Comparison of ENCODE assay signal across 8 cellular contexts in genomic region chr19:42219812-42220750, GRCh38. TPM values are rescaled to one million over a fixed set of nuclear protein-coding genes. Genes with fewer than 3 reads are reported as not detected.
DNase-seq lines count a peak whose midpoint lies in the region; ATAC-seq and TF ChIP-seq lines count a peak whose summit lies in the region.

Gene ZNF526, plus strand, starts transcription at chr19:42220312. Its CDS starts 4,092 bp downstream, at chr19:42224404.

- no peaks in the 10 kb centered on the region for H3K27me3 Mint-ChIP-seq in activated naive CD4-positive, alpha-beta T cell treated with anti-CD3 and anti-CD28 coated beads, Interleukin-2, amount 50 U/mL, for 24 hours

- H3K27ac Mint-ChIP-seq in activated naive CD4-positive, alpha-beta T cell treated with anti-CD3 and anti-CD28 coated beads, Interleukin-2, amount 50 U/mL, for 24 hours: peak within 1 kb of the TSS; percentile 97

- CTCF ChIA-PET in GM10248 (lab: Yijun Ruan, JAX): interaction anchor here (1.1 to 1.7 kb wide), 6 partner anchors 10 to 89 kb away, joined by 3 to 5 read pairs (median 4); no protein-coding TSS in a partner anchor

- peak; percentile 69 for ATAC-seq in HG02623 (IDR thresholded peaks at IDR 0.05; ENCODE audit: unreplicated experiment)

- DNase-seq in GM10248 (ENCODE audit: extremely low spot score) (peak; percentile 99), NCI-H1105 (lab: John Stamatoyannopoulos, UW) (peak; percentile 97), SKM-1 (lab: John Stamatoyannopoulos, UW; ENCODE audit: unreplicated experiment) (peak; percentile 55), glomerular endothelial cell (ENCODE audit: extremely low read depth, low read depth, low spot score) (peak; percentile 79), occipital lobe (lab: John Stamatoyannopoulos, UW) (peak; percentile 96)

- POLR2A ChIA-PET in GM10248 (lab: Yijun Ruan, JAX): no interaction called here

- peak within 1 kb of the TSS; percentile 75 for H3K27ac ChIP-seq in temporal lobe (ENCODE audit: low read depth, low read length)

- H3K9me3 Mint-ChIP-seq in activated naive CD4-positive, alpha-beta T cell treated with anti-CD3 and anti-CD28 coated beads, Interleukin-2, amount 50 U/mL, for 24 hours: no peaks in the 10 kb centered on the region

- peaks cover 49% of the 10 kb centered on the region for H3K4me1 Mint-ChIP-seq in activated naive CD4-positive, alpha-beta T cell treated with anti-CD3 and anti-CD28 coated beads, Interleukin-2, amount 50 U/mL, for 24 hours

- H3K4me3 Mint-ChIP-seq in activated naive CD4-positive, alpha-beta T cell treated with anti-CD3 and anti-CD28 coated beads, Interleukin-2, amount 50 U/mL, for 24 hours: peak within 1 kb of the TSS; percentile 97

- peaks cover 6% of the 10 kb centered on the region for H3K36me3 Mint-ChIP-seq in activated naive CD4-positive, alpha-beta T cell treated with anti-CD3 and anti-CD28 coated beads, Interleukin-2, amount 50 U/mL, for 24 hours

- no peak for TF ChIP-seq CTCF in GM10248 (IDR thresholded peaks at IDR 0.05; ENCODE audit: control extremely low read depth, extremely low read depth, low read depth, missing control alignments)

RNA-seq across cellular contexts. Expression of gene ZNF526, which starts in this region (rescaled TPM):
- total RNA-seq in glomerular endothelial cell (6.2 and 10.4 TPM in 2 replicates), occipital lobe (6.4 TPM), temporal lobe (3.7 TPM)

Comparison
In these comparisons a context has a peak if more than half of its experiments do, and no peak if none do; other contexts are left out.
1. Peak in every context shown above with its lines: DNase-seq, ATAC-seq and H3K27ac ChIP-seq.